Comparison of ENCODE assay signal across 8 cellular contexts in the genomic region with DNA sequence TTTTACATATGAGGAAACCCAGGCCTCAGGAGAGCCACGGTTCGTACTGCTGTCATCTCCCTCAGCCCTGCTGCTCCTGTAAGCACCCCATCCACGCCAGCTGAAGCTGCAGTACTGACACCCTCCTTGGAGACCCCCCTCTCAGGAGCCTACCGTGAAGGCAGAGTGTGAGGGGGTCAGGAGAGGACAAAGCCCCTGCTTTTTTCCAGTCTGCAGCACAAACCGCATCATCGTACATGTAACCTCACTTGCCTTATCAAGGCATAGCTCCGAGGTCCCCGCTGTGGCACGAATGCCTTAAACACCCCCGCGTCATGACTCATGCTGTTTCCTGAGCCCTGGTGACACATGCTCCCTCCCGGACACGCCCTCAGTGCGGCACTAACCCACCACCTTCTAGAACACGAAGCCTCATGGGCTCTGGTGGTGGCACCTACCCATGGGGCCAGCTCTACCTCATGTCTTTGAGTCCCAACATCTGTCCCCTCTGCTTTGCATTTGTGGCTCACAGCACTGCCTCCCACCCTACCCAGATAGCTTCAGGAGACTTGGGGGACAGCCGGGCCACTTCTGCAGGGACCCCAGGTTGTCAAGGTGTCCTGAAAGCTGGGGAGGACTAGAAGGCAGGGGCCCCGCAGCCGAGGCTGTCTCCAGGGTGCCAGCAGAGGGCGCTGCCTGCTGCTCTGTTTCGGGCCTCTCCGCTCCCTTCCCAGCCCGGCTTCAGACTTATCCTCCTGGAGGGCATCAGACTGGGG. TPM values are rescaled to one million over a fixed set of nuclear protein-coding genes. Genes with fewer than 3 reads are reported as not detected.
A peak's percentile ranks its signal among the peaks of the same experiment; 100 is the strongest.
DNase-seq lines count a peak whose midpoint lies in the region; ATAC-seq, FAIRE-seq and TF ChIP-seq lines count a peak whose summit lies in the region.

No MANE protein-coding gene starts in this region.

- ATAC-seq in HG03442 (IDR thresholded peaks at IDR 0.05; ENCODE audit: unreplicated experiment) (peak; percentile 35), GM19467 (IDR thresholded peaks at IDR 0.05; ENCODE audit: unreplicated experiment) (no peak)

- H3K4me1 ChIP-seq in SJSA1 (replicated peaks) = peaks cover 40% of the 10 kb centered on the region

- peak; percentile 60 for TF ChIP-seq CTCF in D721Med (IDR thresholded peaks at IDR 0.05; ENCODE audit: insufficient read depth, missing control alignments)

- H3K27ac ChIP-seq in SJSA1 = peak overlapping the region; percentile 45

- H3K36me3 ChIP-seq in SJSA1 = peaks cover 39% of the 10 kb centered on the region

- H3K9me3 ChIP-seq in SJSA1 (replicated peaks) = no peaks in the 10 kb centered on the region

- peak; percentile 56 for DNase-seq in D721Med (ENCODE audit: insufficient read length, low spot score)
- DNase-seq in SJSA1 (ENCODE audit: low read depth in 1 of 2, low spot score in 2 of 2) = peak; percentile 70 to 96
- peak; percentile 96 for DNase-seq in activated gamma-delta T cell treated with Interleukin-2 at 50 U/mL for 16 hours
- DNase-seq in head of caudate nucleus = peak; percentile 63 to 96 (median 85)
- DNase-seq in putamen (ENCODE audit: low spot score) = peak; percentile 86
- peak; percentile 93 for DNase-seq in urothelium cell line (ENCODE audit: low spot score)

- intact Hi-C loops in head of caudate nucleus (cut with DNase I) = no loop called here

- FAIRE-seq in D721Med (lab: Jason Lieb, UNC) (no peak), urothelium cell line (lab: Jason Lieb, UNC) (peak; percentile 58)

- H3K27me3 ChIP-seq in SJSA1 (replicated peaks) = no peaks in the 10 kb centered on the region

- H3K4me3 ChIP-seq in SJSA1 = no peak overlapping the region

RNA-seq across cellular contexts. Expression of a gene that starts 4.9 kb away (rescaled TPM):
- 36.5 and 38.9 TPM in 2 replicates for total RNA-seq in SJSA1 (2014; rRNA removed; shearing (Covaris generic))

RNA-seq across cellular contexts. Expression of a gene that starts 21.7 kb away (rescaled TPM):
- total RNA-seq in SJSA1 (2014; rRNA removed; shearing (Covaris generic)) = 4.0 and 12.0 TPM in 2 replicates

RNA-seq across cellular contexts. Expression of a gene that starts 33.0 kb away (rescaled TPM):
- not detected in 2 replicates for total RNA-seq in SJSA1 (2014; rRNA removed; shearing (Covaris generic))

RNA-seq across cellular contexts. Expression of a gene that starts 50.8 kb away (rescaled TPM):
- 45.2 and 56.6 TPM in 2 replicates for total RNA-seq in SJSA1 (2014; rRNA removed; shearing (Covaris generic))
